Comparison of ENCODE assay signal across 1 cellular context in the genomic region with DNA sequence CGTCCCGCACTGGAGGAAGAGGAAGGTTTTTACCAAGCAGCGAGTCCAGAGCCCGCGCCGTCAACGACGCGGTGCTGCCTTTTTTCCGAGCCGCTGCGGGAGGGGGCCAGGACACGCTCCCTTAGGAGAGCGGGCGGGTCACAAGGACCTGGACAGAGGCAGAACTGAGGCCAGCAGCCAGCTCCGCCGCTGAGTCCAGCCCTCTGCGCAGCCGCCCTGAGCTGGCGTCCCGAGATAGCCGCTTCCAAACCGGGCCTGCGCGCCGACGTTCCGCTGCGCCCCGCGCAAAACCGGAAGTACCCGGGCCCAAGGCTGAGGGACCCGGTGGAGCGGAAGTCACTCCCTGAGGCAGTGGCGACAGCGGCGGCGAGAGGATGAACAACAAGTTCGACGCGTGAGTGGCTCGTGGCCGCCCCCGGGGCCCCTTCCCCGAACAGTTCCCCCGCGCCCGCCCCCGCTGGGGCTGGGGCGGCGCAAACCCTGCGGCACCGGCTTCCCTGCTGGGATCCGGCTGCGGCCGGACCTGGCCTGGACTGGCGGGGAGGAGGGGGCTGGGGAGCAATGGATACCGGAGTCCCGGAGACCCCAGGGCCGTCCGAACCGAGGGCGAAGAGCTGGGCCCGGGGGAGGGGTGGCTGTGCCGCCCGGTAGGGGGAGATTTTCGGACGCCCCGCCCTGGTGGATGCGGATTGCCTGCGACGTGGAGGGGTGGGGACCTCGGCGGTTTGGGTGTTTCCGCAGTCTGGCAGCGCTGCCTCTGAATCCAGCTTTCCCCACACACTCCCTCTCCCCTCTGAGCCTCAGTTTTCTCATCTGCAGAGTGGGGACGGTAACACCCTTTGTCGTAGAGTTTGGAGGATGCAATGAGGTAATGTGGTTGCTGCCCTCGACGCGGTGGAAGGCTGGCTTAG.
TF ChIP-seq lines count a peak whose summit lies in the region.

A gene with protein sequence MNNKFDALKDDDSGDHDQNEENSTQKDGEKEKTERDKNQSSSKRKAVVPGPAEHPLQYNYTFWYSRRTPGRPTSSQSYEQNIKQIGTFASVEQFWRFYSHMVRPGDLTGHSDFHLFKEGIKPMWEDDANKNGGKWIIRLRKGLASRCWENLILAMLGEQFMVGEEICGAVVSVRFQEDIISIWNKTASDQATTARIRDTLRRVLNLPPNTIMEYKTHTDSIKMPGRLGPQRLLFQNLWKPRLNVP (plus strand): TSS at position 339 of the 911 bp plus-strand sequence. CDS start 36 bp downstream, at position 375.
A gene (minus strand): TSS at position 207 of the 911 bp plus-strand sequence. CDS start 675 bp downstream, outside the sequence.

TF ChIP-seq in HEK293, 187 proteins besides CTCF, POLR2A, EP300 and RAD21 (continued from another document and continues in another):
- TF ChIP-seq, protein P1, sequence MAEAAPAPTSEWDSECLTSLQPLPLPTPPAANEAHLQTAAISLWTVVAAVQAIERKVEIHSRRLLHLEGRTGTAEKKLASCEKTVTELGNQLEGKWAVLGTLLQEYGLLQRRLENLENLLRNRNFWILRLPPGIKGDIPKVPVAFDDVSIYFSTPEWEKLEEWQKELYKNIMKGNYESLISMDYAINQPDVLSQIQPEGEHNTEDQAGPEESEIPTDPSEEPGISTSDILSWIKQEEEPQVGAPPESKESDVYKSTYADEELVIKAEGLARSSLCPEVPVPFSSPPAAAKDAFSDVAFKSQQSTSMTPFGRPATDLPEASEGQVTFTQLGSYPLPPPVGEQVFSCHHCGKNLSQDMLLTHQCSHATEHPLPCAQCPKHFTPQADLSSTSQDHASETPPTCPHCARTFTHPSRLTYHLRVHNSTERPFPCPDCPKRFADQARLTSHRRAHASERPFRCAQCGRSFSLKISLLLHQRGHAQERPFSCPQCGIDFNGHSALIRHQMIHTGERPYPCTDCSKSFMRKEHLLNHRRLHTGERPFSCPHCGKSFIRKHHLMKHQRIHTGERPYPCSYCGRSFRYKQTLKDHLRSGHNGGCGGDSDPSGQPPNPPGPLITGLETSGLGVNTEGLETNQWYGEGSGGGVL (tag by site-specific recombination; IDR thresholded peaks at IDR 0.05): peak; percentile 94
- TF ChIP-seq, protein P2, sequence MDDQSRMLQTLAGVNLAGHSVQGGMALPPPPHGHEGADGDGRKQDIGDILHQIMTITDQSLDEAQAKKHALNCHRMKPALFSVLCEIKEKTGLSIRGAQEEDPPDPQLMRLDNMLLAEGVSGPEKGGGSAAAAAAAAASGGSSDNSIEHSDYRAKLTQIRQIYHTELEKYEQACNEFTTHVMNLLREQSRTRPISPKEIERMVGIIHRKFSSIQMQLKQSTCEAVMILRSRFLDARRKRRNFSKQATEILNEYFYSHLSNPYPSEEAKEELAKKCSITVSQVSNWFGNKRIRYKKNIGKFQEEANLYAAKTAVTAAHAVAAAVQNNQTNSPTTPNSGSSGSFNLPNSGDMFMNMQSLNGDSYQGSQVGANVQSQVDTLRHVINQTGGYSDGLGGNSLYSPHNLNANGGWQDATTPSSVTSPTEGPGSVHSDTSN (CRISPR knock-in tag; IDR thresholded peaks at IDR 0.05): peak; percentile 94
- TF ChIP-seq ZFHX2 (tag by site-specific recombination; conservative IDR thresholded peaks at IDR 0.05): peak; percentile 95
- no peak for TF ChIP-seq ZNF555 (tag by site-specific recombination; conservative IDR thresholded peaks at IDR 0.05)
- TF ChIP-seq FEZF1 (tag by site-specific recombination; IDR thresholded peaks at IDR 0.05): peak; percentile 96
- TF ChIP-seq, protein P3, sequence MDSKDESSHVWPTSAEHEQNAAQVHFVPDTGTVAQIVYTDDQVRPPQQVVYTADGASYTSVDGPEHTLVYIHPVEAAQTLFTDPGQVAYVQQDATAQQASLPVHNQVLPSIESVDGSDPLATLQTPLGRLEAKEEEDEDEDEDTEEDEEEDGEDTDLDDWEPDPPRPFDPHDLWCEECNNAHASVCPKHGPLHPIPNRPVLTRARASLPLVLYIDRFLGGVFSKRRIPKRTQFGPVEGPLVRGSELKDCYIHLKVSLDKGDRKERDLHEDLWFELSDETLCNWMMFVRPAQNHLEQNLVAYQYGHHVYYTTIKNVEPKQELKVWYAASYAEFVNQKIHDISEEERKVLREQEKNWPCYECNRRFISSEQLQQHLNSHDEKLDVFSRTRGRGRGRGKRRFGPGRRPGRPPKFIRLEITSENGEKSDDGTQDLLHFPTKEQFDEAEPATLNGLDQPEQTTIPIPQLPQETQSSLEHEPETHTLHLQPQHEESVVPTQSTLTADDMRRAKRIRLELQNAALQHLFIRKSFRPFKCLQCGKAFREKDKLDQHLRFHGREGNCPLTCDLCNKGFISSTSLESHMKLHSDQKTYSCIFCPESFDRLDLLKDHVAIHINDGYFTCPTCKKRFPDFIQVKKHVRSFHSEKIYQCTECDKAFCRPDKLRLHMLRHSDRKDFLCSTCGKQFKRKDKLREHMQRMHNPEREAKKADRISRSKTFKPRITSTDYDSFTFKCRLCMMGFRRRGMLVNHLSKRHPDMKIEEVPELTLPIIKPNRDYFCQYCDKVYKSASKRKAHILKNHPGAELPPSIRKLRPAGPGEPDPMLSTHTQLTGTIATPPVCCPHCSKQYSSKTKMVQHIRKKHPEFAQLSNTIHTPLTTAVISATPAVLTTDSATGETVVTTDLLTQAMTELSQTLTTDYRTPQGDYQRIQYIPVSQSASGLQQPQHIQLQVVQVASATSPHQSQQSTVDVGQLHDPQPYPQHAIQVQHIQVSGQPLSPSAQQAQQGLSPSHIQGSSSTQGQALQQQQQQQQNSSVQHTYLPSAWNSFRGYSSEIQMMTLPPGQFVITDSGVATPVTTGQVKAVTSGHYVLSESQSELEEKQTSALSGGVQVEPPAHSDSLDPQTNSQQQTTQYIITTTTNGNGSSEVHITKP (tag by site-specific recombination; IDR thresholded peaks at IDR 0.05): peak; percentile 57
- peak; percentile 64 for TF ChIP-seq PRDM1 (tag by site-specific recombination; IDR thresholded peaks at IDR 0.05)
- TF ChIP-seq ZBTB17 (tag by site-specific recombination; IDR thresholded peaks at IDR 0.05): peak; percentile 61
- peak; percentile 73 for TF ChIP-seq ZNF2 (tag by site-specific recombination; IDR thresholded peaks at IDR 0.05)
- no peak for TF ChIP-seq KLF7 (tag by site-specific recombination; IDR thresholded peaks at IDR 0.05; ENCODE audit: borderline replicate concordance)
- peak; percentile 72; the same call in 1 of the 2 replicates for TF ChIP-seq ZBTB48 (tag by site-specific recombination; IDR thresholded peaks at IDR 0.05)
- TF ChIP-seq TRIM28 (IDR thresholded peaks at IDR 0.05; ENCODE audit: borderline replicate concordance, low read length): peak; percentile 58; the same call in 1 of the 2 replicates
- TF ChIP-seq, protein P4, sequence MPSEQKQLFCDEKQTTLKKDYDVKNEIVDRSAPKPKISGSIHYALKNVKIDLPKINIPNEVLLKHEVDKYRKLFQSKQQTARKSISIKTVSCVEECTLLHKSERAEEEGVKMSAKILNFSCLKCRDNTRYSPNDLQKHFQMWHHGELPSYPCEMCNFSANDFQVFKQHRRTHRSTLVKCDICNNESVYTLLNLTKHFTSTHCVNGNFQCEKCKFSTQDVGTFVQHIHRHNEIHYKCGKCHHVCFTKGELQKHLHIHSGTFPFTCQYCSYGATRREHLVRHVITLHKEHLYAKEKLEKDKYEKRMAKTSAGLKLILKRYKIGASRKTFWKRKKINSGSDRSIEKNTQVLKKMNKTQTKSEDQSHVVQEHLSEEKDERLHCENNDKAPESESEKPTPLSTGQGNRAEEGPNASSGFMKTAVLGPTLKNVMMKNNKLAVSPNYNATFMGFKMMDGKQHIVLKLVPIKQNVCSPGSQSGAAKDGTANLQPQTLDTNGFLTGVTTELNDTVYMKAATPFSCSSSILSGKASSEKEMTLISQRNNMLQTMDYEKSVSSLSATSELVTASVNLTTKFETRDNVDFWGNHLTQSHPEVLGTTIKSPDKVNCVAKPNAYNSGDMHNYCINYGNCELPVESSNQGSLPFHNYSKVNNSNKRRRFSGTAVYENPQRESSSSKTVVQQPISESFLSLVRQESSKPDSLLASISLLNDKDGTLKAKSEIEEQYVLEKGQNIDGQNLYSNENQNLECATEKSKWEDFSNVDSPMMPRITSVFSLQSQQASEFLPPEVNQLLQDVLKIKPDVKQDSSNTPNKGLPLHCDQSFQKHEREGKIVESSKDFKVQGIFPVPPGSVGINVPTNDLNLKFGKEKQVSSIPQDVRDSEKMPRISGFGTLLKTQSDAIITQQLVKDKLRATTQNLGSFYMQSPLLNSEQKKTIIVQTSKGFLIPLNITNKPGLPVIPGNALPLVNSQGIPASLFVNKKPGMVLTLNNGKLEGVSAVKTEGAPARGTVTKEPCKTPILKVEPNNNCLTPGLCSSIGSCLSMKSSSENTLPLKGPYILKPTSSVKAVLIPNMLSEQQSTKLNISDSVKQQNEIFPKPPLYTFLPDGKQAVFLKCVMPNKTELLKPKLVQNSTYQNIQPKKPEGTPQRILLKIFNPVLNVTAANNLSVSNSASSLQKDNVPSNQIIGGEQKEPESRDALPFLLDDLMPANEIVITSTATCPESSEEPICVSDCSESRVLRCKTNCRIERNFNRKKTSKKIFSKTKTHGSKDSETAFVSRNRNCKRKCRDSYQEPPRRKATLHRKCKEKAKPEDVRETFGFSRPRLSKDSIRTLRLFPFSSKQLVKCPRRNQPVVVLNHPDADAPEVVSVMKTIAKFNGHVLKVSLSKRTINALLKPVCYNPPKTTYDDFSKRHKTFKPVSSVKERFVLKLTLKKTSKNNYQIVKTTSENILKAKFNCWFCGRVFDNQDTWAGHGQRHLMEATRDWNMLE (tag by site-specific recombination; conservative IDR thresholded peaks at IDR 0.05; ENCODE audit: low read depth): peak; percentile 68
- TF ChIP-seq, protein P5, sequence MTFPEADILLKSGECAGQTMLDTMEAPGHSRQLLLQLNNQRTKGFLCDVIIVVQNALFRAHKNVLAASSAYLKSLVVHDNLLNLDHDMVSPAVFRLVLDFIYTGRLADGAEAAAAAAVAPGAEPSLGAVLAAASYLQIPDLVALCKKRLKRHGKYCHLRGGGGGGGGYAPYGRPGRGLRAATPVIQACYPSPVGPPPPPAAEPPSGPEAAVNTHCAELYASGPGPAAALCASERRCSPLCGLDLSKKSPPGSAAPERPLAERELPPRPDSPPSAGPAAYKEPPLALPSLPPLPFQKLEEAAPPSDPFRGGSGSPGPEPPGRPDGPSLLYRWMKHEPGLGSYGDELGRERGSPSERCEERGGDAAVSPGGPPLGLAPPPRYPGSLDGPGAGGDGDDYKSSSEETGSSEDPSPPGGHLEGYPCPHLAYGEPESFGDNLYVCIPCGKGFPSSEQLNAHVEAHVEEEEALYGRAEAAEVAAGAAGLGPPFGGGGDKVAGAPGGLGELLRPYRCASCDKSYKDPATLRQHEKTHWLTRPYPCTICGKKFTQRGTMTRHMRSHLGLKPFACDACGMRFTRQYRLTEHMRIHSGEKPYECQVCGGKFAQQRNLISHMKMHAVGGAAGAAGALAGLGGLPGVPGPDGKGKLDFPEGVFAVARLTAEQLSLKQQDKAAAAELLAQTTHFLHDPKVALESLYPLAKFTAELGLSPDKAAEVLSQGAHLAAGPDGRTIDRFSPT (tag by site-specific recombination; IDR thresholded peaks at IDR 0.05): no peak
- peak; percentile 57 for TF ChIP-seq KLF9 (tag by site-specific recombination; IDR thresholded peaks at IDR 0.05; ENCODE audit: low read depth)
- peak; percentile 65; the same call in 1 of the 2 replicates for TF ChIP-seq ZNF629 (tag by site-specific recombination; IDR thresholded peaks at IDR 0.05)
- peak; percentile 88 for TF ChIP-seq ZEB2 (tag by site-specific recombination; IDR thresholded peaks at IDR 0.05)
- TF ChIP-seq ZNF423 (tag by site-specific recombination; IDR thresholded peaks at IDR 0.05): no peak
- TF ChIP-seq, protein P6, sequence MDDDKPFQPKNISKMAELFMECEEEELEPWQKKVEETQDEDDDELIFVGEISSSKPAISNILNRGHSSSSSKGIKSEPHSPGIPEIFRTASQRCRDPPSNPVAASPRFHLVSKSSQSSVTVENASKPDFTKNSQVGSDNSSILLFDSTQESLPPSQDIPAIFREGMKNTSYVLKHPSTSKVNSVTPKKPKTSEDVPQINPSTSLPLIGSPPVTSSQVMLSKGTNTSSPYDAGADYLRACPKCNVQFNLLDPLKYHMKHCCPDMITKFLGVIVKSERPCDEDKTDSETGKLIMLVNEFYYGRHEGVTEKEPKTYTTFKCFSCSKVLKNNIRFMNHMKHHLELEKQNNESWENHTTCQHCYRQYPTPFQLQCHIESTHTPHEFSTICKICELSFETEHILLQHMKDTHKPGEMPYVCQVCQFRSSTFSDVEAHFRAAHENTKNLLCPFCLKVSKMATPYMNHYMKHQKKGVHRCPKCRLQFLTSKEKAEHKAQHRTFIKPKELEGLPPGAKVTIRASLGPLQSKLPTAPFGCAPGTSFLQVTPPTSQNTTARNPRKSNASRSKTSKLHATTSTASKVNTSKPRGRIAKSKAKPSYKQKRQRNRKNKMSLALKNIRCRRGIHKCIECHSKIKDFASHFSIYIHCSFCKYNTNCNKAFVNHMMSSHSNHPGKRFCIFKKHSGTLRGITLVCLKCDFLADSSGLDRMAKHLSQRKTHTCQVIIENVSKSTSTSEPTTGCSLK (tag by site-specific recombination; IDR thresholded peaks at IDR 0.05): no peak
- TF ChIP-seq, protein P7, sequence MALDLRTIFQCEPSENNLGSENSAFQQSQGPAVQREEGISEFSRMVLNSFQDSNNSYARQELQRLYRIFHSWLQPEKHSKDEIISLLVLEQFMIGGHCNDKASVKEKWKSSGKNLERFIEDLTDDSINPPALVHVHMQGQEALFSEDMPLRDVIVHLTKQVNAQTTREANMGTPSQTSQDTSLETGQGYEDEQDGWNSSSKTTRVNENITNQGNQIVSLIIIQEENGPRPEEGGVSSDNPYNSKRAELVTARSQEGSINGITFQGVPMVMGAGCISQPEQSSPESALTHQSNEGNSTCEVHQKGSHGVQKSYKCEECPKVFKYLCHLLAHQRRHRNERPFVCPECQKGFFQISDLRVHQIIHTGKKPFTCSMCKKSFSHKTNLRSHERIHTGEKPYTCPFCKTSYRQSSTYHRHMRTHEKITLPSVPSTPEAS (tag by site-specific recombination; IDR thresholded peaks at IDR 0.05): peak; percentile 13; the same call in 1 of the 2 replicates
- TF ChIP-seq, protein P8, sequence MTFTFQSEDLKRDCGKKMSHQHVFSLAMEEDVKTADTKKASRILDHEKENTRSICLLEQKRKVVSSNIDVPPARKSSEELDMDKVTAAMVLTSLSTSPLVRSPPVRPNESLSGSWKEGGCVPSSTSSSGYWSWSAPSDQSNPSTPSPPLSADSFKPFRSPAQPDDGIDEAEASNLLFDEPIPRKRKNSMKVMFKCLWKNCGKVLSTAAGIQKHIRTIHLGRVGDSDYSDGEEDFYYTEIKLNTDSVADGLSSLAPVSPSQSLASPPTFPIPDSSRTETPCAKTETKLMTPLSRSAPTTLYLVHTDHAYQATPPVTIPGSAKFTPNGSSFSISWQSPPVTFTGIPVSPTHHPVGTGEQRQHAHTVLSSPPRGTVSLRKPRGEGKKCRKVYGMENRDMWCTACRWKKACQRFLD (tag by site-specific recombination; IDR thresholded peaks at IDR 0.05): peak; percentile 97
- TF ChIP-seq WT1 (tag by site-specific recombination; IDR thresholded peaks at IDR 0.05): peak; percentile 66
- TF ChIP-seq ZNF366 (tag by site-specific recombination; conservative IDR thresholded peaks at IDR 0.05): 0 out of 2 replicates have a peak, but pooled peaks have one; percentile 38
- TF ChIP-seq ZNF560 (tag by site-specific recombination; IDR thresholded peaks at IDR 0.05; ENCODE audit: borderline replicate concordance): no peak
- TF ChIP-seq, protein P9, sequence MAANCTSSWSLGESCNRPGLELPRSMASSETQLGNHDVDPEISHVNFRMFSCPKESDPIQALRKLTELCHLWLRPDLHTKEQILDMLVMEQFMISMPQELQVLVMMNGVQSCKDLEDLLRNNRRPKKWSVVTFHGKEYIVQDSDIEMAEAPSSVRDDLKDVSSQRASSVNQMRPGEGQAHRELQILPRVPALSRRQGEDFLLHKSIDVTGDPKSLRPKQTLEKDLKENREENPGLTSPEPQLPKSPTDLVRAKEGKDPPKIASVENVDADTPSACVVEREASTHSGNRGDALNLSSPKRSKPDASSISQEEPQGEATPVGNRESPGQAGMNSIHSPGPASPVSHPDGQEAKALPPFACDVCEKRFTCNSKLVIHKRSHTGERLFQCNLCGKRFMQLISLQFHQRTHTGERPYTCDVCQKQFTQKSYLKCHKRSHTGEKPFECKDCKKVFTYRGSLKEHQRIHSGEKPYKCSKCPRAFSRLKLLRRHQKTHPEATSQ (tag by site-specific recombination; IDR thresholded peaks at IDR 0.05): peak; percentile 100
